ENCODE assay signal across 13 cellular contexts in the genomic region with DNA sequence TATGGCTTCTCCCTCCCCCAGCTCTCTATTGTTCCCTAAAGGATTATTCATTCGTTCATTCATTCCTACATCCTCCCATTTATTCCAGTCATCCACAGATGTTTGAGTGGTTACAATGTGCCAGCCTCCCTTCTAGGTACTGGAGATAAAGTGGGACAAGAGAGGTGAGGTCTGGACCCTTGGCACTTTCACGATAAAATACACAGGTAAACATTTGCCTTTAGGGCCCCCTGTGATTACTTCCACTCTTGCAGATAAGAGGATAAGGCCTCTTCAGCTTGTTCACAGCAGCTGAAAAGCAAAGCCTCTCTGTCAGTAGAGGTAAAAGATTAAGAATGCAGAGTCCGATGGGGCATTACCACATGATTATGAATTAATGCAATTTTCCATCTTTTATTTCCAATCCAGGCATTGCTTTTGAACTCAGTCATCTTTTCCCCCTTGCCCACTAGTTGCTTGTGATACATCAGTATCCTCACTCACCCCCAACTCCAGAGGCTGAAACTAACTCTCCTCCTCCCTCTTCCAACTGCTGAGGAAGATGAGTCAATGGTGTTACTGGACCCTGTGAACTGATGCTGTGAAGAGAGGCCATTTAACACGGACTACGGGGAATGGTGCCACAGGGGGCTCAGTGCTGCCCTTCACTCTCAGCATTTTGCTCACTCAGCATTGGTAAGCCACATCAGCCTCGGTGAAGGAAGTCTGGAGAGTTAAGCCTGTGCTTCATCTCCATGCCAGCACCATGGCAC. TPM values are rescaled to one million over a fixed set of nuclear protein-coding genes. Genes with fewer than 3 reads are reported as not detected.
DNase-seq lines count a peak whose midpoint lies in the region; ATAC-seq, FAIRE-seq and TF ChIP-seq lines count a peak whose summit lies in the region.
"Had no signal": no experiment of that assay in that cellular context is flagged by ENCODE, and none has a peak within 500 bp of the region (broad histone marks: within the 10 kb centered on the region; RNA-seq: fewer than 3 reads in every experiment).

No MANE protein-coding gene starts in this region.

- no peaks in the 10 kb centered on the region for H3K36me3 ChIP-seq in lower lobe of right lung
- H3K36me3 ChIP-seq in heart right ventricle: no peaks in the 10 kb centered on the region

- H3K4me3 ChIP-seq in lower lobe of right lung (peak overlapping the region; percentile 64), heart right ventricle (no peak overlapping the region)

- H3K9me3 ChIP-seq in T-helper 17 cell (ENCODE audit: control insufficient read depth, low read length, poor library complexity, severe bottlenecking) (peaks cover 5% of the 10 kb centered on the region), lower lobe of right lung (peaks cover 10% of the 10 kb centered on the region), heart right ventricle (peaks cover 0 to 22% (median 11%) of the 10 kb centered on the region in 11 donors)

- DNase-seq in GM03348 (ENCODE audit: low spot score): peak; percentile 22
- no peak for DNase-seq in T-helper 17 cell
- no peak for DNase-seq in lower lobe of right lung
- no peak for DNase-seq in heart right ventricle
- no peak for DNase-seq in urothelium cell line (ENCODE audit: low spot score)
- DNase-seq: activated CD8-positive, alpha-beta memory T cell treated with anti-CD3 and anti-CD28 coated beads, Interleukin-2, amount 50 U/mL, for 4 hours; midbrain; NCI-H2171 had no signal

- H3K4me1 ChIP-seq in lower lobe of right lung: peaks cover 12% of the 10 kb centered on the region
- H3K4me1 ChIP-seq in heart right ventricle: peaks cover 3 to 52% (median 27%) of the 10 kb centered on the region in 9 donors

- 60 to 66% methylated on average over 6 of the region's 6 CpGs for WGBS in heart right ventricle, 2 donors

- peaks cover 35% of the 10 kb centered on the region for H3K4me1 Mint-ChIP-seq in T-helper 17 cell

- H3K27me3 ChIP-seq in lower lobe of right lung (ENCODE audit: low read depth) (no peaks in the 10 kb centered on the region), heart right ventricle (peaks cover 0 to 18% (median 0%) of the 10 kb centered on the region in 7 donors)

- H3K27me3 Mint-ChIP-seq in T-helper 17 cell: no peaks in the 10 kb centered on the region

- H3K36me3 Mint-ChIP-seq in T-helper 17 cell (ENCODE audit: low read depth): peaks cover 9% of the 10 kb centered on the region

- ATAC-seq in T-helper 17 cell: no peak
- ATAC-seq in lower lobe of right lung: no peak
- no peak for ATAC-seq in heart right ventricle
- ATAC-seq in GM19351 (IDR thresholded peaks at IDR 0.05; ENCODE audit: unreplicated experiment): no peak
- ATAC-seq in GM21825 (IDR thresholded peaks at IDR 0.05; ENCODE audit: unreplicated experiment): no peak

- no peak for TF ChIP-seq CTCF in C4-2B (conservative IDR thresholded peaks at IDR 0.05)
- TF ChIP-seq CTCF in lower lobe of right lung (IDR thresholded peaks at IDR 0.05): no peak
- TF ChIP-seq CTCF in heart right ventricle (IDR thresholded peaks at IDR 0.05): no peak

- FAIRE-seq in urothelium cell line (lab: Jason Lieb, UNC): no peak
- FAIRE-seq: frontal cortex, G401.6 had no signal

- peak overlapping the region; percentile 94 for H3K27ac Mint-ChIP-seq in T-helper 17 cell

- H3K27ac ChIP-seq in C4-2B (peak overlapping the region; percentile 96), lower lobe of right lung (no peak overlapping the region), heart right ventricle (peak overlapping the region in 2 of 10 donors; percentile 31 to 76)

- intact Hi-C loops in lower lobe of right lung (cut with DNase I) (no loop called here), heart right ventricle (cut with DNase I) (loop anchor here in 5 of 10 donors (5.0 to 10.0 kb wide), 4 partner anchors 42 to 63 kb away; no protein-coding TSS in a partner anchor)

- H3K4me3 Mint-ChIP-seq in T-helper 17 cell: peak overlapping the region; percentile 99

RNA-seq across cellular contexts. Expression of a gene that starts 1.1 kb away (rescaled TPM):
- total RNA-seq in T-helper 17 cell: 10 to 100 TPM; 53.6 to 57.3 TPM
- total RNA-seq in lower lobe of right lung: 24.5 TPM
- 1 to 10 TPM; 1.7 to 8.3 (median 4.1) TPM for total RNA-seq in heart right ventricle
- 1 to 10 TPM; 1.1 to 5.2 TPM for polyA plus RNA-seq in heart right ventricle
